In the genomic region with DNA sequence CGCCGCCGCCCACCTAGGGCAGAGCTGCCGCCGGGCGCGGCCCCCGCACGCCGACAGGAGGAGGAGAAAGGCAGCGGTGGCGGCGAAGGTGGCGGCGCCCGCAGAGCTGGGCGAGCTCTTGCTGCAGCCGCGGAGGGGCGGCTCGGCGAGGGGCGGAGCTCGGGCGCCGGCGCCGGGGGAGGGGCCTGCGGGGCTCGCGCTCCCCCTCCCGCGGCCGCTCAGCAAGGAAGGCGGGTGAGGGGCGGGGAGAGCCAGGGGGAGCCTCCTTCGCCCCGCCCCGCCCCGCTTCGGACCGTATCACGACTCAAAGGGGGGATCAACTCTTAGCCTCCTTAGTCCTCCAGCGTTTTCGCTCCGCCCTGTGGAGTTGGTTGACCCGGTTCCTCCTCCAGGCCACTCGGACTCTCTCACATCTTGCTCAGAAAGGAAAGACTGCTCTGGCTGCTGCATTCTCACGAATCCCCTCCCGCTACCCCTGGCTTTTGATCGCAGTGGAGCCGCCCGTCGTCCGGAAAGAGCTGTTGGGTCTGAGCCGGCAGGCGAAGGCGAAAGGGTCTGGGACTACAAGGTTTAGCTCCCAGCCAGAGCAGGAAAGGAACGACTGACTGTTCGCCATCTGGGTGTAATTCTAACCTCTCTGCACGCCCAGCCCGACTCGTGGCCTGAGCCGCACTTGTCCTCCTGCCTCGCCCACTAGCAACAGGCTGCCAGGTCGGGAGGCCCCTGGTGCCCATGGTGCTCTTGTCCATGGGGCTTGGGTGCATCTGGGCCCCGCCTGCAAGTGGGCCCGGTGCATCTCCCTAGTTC, we compare ENCODE assay signal across 8 cellular contexts. TPM values are rescaled to one million over a fixed set of nuclear protein-coding genes. Genes with fewer than 3 reads are reported as not detected.
DNase-seq lines count a peak whose midpoint lies in the region; ATAC-seq and TF ChIP-seq lines count a peak whose summit lies in the region.

ATP8A1 (minus strand) TSS at position 120 of the 807 bp plus-strand sequence. CDS start 232 bp downstream, outside the sequence.

- CTCF ChIA-PET in AG04450 (lab: Charles Lee) (interaction anchor here (0.6 to 1.1 kb wide), 3 partner anchors 10 to 176 kb away, joined by 3 read pairs; no protein-coding TSS in a partner anchor), mammary epithelial cell (lab: Charles Lee; ENCODE audit: low non-redundant PET) (interaction anchor here (0.5 to 0.6 kb wide), 2 partner anchors 90 to 138 kb away, joined by 3 read pairs; no protein-coding TSS in a partner anchor)

- H2AFZ ChIP-seq in mammary epithelial cell (ENCODE audit: low read depth, low read length): peak within 1 kb of the TSS; percentile 97

- ATAC-seq in GM18909 (IDR thresholded peaks at IDR 0.05; ENCODE audit: poor library complexity, unreplicated experiment) (peak; percentile 76), HG03159 (IDR thresholded peaks at IDR 0.05; ENCODE audit: unreplicated experiment) (peak; percentile 71)

- H3K36me3 ChIP-seq in WERI-Rb-1 (peaks cover 3% of the 10 kb centered on the region; the same call in 1 of the 2 replicates), mammary epithelial cell (ENCODE audit: insufficient read depth, low read length) (no peaks in the 10 kb centered on the region)

- H3K4me2 ChIP-seq in mammary epithelial cell (ENCODE audit: insufficient read depth, low read depth, low read length): peak within 1 kb of the TSS; percentile 98

- DNase-seq in AG04450 (ENCODE audit: low read depth, low spot score) (peak; percentile 41), NCI-H2227 (lab: John Stamatoyannopoulos, UW; ENCODE audit: unreplicated experiment) (peak; percentile 90), WERI-Rb-1 (peak; percentile 94), mammary epithelial cell (peak; percentile 79), iPS-NIHi11 (ENCODE audit: low spot score) (peak; percentile 96)

- under 1% methylated on average over 19 of the region's 68 CpGs for WGBS in mammary epithelial cell (ENCODE audit: low coverage, missing lambda C conversion rate)

- POLR2A ChIA-PET in AG04450 (lab: Yijun Ruan, JAX): no interaction called here

- H3K27ac ChIP-seq in AG04450 (ENCODE audit: low read depth, low read length): peak within 1 kb of the TSS; percentile 77
- peak within 1 kb of the TSS; percentile 98 for H3K27ac ChIP-seq in WERI-Rb-1
- H3K27ac ChIP-seq in mammary epithelial cell (ENCODE audit: insufficient read depth, low read depth, low read length): peak within 1 kb of the TSS; percentile 56
- H3K27ac ChIP-seq in skin epidermis: peak within 1 kb of the TSS; percentile 69 to 98 (median 88)

- in situ Hi-C loops in mammary epithelial cell (cut with MboI; ENCODE audit: low sequenced_read_pairs in 2 of 2): no loop called here

- H3K4me3 ChIP-seq in AG04450 (ENCODE audit: low read depth, low read length) (peak within 1 kb of the TSS; percentile 75), WERI-Rb-1 (ENCODE audit: low read depth, low read length) (peak within 1 kb of the TSS; percentile 66), mammary epithelial cell (replicated peaks in 1 of 3; ENCODE audit: insufficient read depth in 1 of 3, low read depth in 2 of 3, low read length in 3 of 3) (peak within 1 kb of the TSS; percentile 52 to 75 (median 65)), skin epidermis (peak within 1 kb of the TSS; percentile 75 to 87 (median 82))

- intact Hi-C loops in mammary epithelial cell (cut with micrococcal nuclease): no loop called here

- peaks cover 31% of the 10 kb centered on the region for H3K4me1 ChIP-seq in mammary epithelial cell (ENCODE audit: insufficient read depth, low read length)

- H3K27me3 ChIP-seq in AG04450 (ENCODE audit: control insufficient read depth, insufficient read depth, low read length) (peaks cover 3% of the 10 kb centered on the region), WERI-Rb-1 (ENCODE audit: insufficient read depth, low read depth, severe bottlenecking) (no peaks in the 10 kb centered on the region), mammary epithelial cell (ENCODE audit: insufficient read depth, low read length) (peaks cover 6% of the 10 kb centered on the region)

- TF ChIP-seq CTCF in AG04450 (IDR thresholded peaks at IDR 0.05; ENCODE audit: low read depth, low read length) (no peak), WERI-Rb-1 (IDR thresholded peaks at IDR 0.05; ENCODE audit: low read depth, low read length) (no peak), mammary epithelial cell (conservative IDR thresholded peaks at IDR 0.05 in 1 of 2, IDR thresholded peaks at IDR 0.05 in 1 of 2; ENCODE audit: extremely low read depth in 1 of 2, insufficient read depth in 1 of 2, low read depth in 1 of 2, low read length in 2 of 2) (no peak)

- dilution Hi-C loops in mammary epithelial cell (cut with HindIII; ENCODE audit: low sequenced_read_pairs): no loop called here

- H3K79me2 ChIP-seq in mammary epithelial cell (ENCODE audit: insufficient read depth, low read length): no peaks in the 10 kb centered on the region

- H3K9me3 ChIP-seq in AG04450 (ENCODE audit: control insufficient read depth, insufficient read depth, low read length) (no peaks in the 10 kb centered on the region; the same call in 1 of the 2 replicates), WERI-Rb-1 (ENCODE audit: severe bottlenecking) (no peaks in the 10 kb centered on the region), mammary epithelial cell (replicated peaks; ENCODE audit: insufficient read depth, low read length) (no peaks in the 10 kb centered on the region)

- no peaks in the 10 kb centered on the region for H4K20me1 ChIP-seq in mammary epithelial cell (ENCODE audit: insufficient read depth, low read length)

- no TSS peak for BruUV-seq in mammary epithelial cell (replicated peaks; lab: Mats Ljungman, UMichigan)

- peak within 1 kb of the TSS; percentile 38 for H3K9ac ChIP-seq in mammary epithelial cell (ENCODE audit: insufficient read depth, low read length)

RNA-seq across cellular contexts. Expression of gene ATP8A1, which starts in this region (rescaled TPM):
- 0.20 TPM in 2 replicates for polyA plus RNA-seq in AG04450 (2011; rRNA removed)
- 0.18 and 0.56 TPM in 2 replicates for polyA minus RNA-seq in AG04450 (2011; rRNA and poly(A)+ RNA removed)
- under 1 TPM in 1 of 2 donors, not detected in 1; 0.67 TPM for total RNA-seq in mammary epithelial cell
- 0.03 TPM for polyA plus RNA-seq in mammary epithelial cell
- not detected for polyA minus RNA-seq in mammary epithelial cell

Comparison
In these comparisons a context has a peak if more than half of its experiments do, and no peak if none do; other contexts are left out.
1. Peak in every context shown above with its lines: DNase-seq, ATAC-seq, H3K4me3 ChIP-seq and H3K27ac ChIP-seq.
2. Peak in DNase-seq, H3K4me3 ChIP-seq and H3K27ac ChIP-seq in AG04450; RNA of the gene not detected or under 1 TPM.
3. Peak in DNase-seq, H3K4me3 ChIP-seq, H3K27ac ChIP-seq, H3K9ac ChIP-seq and H3K4me2 ChIP-seq in mammary epithelial cell; RNA of the gene not detected or under 1 TPM.
4. DNase-seq: peak in every context shown above with its lines; median percentile 96 in iPS-NIHi11; 94 in WERI-Rb-1; 90 in NCI-H2227; 79 in mammary epithelial cell; 41 in AG04450.